ENCODE assay signal across 1 cellular context in genomic region chr6:26537846-26538571, GRCh38.
TF ChIP-seq lines count a peak whose summit lies in the region.

Gene HMGN4 (plus strand): TSS chr6:26538366. CDS start chr6:26545207, 6,841 bp downstream.

TF ChIP-seq in SK-N-SH, 30 proteins besides CTCF, POLR2A, EP300 and RAD21 (continued from another document):
- TF ChIP-seq ZBTB33 (IDR thresholded peaks at IDR 0.05; ENCODE audit: borderline replicate concordance, low read depth) (peak; percentile 43; the same call in 1 of the 2 replicates), PBX3 (IDR thresholded peaks at IDR 0.05) (no peak), RFX5 (IDR thresholded peaks at IDR 0.05; ENCODE audit: low read length) (0 out of 2 replicates have a peak, but pooled peaks have one; percentile 49), MXI1 (IDR thresholded peaks at IDR 0.05; ENCODE audit: low read depth, low read length) (peak; percentile 60; the same call in 1 of the 2 replicates)
